ENCODE assay signal across 8 cellular contexts in the genomic region with DNA sequence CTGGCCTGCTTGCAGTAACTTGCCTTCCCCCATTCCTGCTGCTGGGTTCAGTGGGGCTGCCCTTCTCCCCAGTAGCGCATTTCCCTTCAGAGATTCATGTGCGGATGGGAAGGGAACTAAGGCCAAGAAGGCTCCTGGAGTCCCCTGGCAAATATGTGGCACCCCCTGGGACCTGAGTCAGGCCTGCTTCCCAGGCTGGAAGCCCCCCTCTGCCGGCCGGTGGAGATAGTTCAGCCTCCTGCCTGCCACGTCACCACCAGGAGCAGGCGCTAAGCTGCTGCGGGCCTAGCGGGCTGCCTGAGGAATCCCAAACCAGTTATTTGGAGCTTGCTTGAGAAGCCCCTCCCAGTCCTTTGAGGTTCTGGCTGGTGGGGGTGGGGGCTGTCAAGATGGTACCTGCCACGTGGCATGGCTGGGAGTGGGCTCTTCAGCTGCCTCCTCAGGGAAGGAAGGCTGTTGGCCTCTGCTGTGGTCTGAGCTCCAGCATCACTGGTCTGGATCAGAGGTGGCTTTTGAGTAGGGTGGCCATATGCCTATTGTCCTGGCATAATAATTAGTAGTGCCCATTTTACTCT. TPM values are rescaled to one million over a fixed set of nuclear protein-coding genes. Genes with fewer than 3 reads are reported as not detected.
DNase-seq lines count a peak whose midpoint lies in the region; ATAC-seq, FAIRE-seq and TF ChIP-seq lines count a peak whose summit lies in the region.

No MANE protein-coding gene starts in this region.

- H3K9me3 ChIP-seq in A549, result no peaks in the 10 kb centered on the region
- no peaks in the 10 kb centered on the region for H3K9me3 ChIP-seq in liver (ENCODE audit: control insufficient read depth in 4 of 4, low read length in 3 of 4)
- no peaks in the 10 kb centered on the region for H3K9me3 ChIP-seq in tibial artery
- H3K9me3 ChIP-seq in small intestine (ENCODE audit: control insufficient read depth, low read depth), result no peaks in the 10 kb centered on the region

- peak overlapping the region; percentile 96 for H3K4me2 ChIP-seq in A549

- H3K36me3 ChIP-seq in liver (ENCODE audit: control insufficient read depth in 4 of 4, insufficient read depth in 3 of 4, low read depth in 1 of 4, low read length in 3 of 4), result peaks cover 8 to 28% (median 13%) of the 10 kb centered on the region in 4 donors
- peaks cover 27 to 32% (median 30%) of the 10 kb centered on the region in 3 donors for H3K36me3 ChIP-seq in tibial artery
- H3K36me3 ChIP-seq in small intestine (ENCODE audit: control insufficient read depth in 2 of 2, insufficient read depth in 2 of 2, low read length in 2 of 2), result peaks cover 4 to 9% of the 10 kb centered on the region in 2 donors

- ATAC-seq in A549, result no peak
- ATAC-seq in HG03521 (IDR thresholded peaks at IDR 0.05; ENCODE audit: unreplicated experiment), result no peak
- ATAC-seq in HG02678 (IDR thresholded peaks at IDR 0.05; ENCODE audit: unreplicated experiment), result no peak

- H3K9ac ChIP-seq in liver (ENCODE audit: low read depth in 1 of 2, low read length in 2 of 2), result peak overlapping the region; percentile 48 to 91

- no peak overlapping the region for H3K27ac Mint-ChIP-seq in IgD-negative memory B cell

- H3K27me3 ChIP-seq in liver (ENCODE audit: control insufficient read depth in 4 of 4, insufficient read depth in 4 of 4, low read length in 3 of 4) (no peaks in the 10 kb centered on the region), tibial artery (no peaks in the 10 kb centered on the region), small intestine (ENCODE audit: control insufficient read depth in 2 of 2, insufficient read depth in 2 of 2, low read length in 2 of 2) (no peaks in the 10 kb centered on the region)

- FAIRE-seq in A549 (lab: Jason Lieb, UNC) (no peak), small intestine (lab: Jason Lieb, UNC) (no peak)

- TF ChIP-seq EP300 in A549 (IDR thresholded peaks at IDR 0.05), result no peak

- H3K4me3 ChIP-seq in A549, result peak overlapping the region; percentile 90
- H3K4me3 ChIP-seq in choroid plexus epithelial cell (ENCODE audit: low read depth, low read length), result peak overlapping the region; percentile 91
- H3K4me3 ChIP-seq in liver (ENCODE audit: low read depth in 1 of 3, low read length in 3 of 3), result peak overlapping the region in 2 of 3 donors; percentile 80 to 87
- peak overlapping the region; percentile 95 to 98 for H3K4me3 ChIP-seq in tibial artery
- H3K4me3 ChIP-seq in small intestine (ENCODE audit: low read depth in 1 of 2, low read length in 2 of 2), result no peak overlapping the region

- no peaks in the 10 kb centered on the region for H3K36me3 Mint-ChIP-seq in IgD-negative memory B cell

- H3K27ac ChIP-seq in A549 (peak overlapping the region; percentile 97), liver (ENCODE audit: low read depth in 1 of 2, low read length in 2 of 2) (peak overlapping the region; percentile 89 to 98), tibial artery (peak overlapping the region; percentile 99 to 100), small intestine (ENCODE audit: low read depth in 1 of 2, low read length in 1 of 2) (peak overlapping the region in 1 of 2 donors; percentile 98)

- TF ChIP-seq POLR2A in A549 (IDR thresholded peaks at IDR 0.05; ENCODE audit: low read length), result no peak

- H3K4me1 Mint-ChIP-seq in IgD-negative memory B cell, result peaks cover 5 to 14% (median 7%) of the 10 kb centered on the region in 3 donors

- intact Hi-C loops in tibial artery (cut with DNase I; ENCODE audit: low total_unique reads), result no loop called here

- CTCF ChIA-PET in A549 (lab: Yijun Ruan, JAX), result interaction anchor here (0.9 to 17.9 kb wide), 5 partner anchors 10 to 179 kb away, joined by 3 to 137 read pairs (median 5); no protein-coding TSS in a partner anchor

- DNase-seq in A549 (ENCODE audit: low read depth in 1 of 2, low spot score in 1 of 2), result no peak
- peak; percentile 93 for DNase-seq in choroid plexus epithelial cell (ENCODE audit: low read depth)
- peak; percentile 66 to 89 for DNase-seq in tibial artery
- DNase-seq in small intestine, result no peak

- no peaks in the 10 kb centered on the region for H3K9me3 Mint-ChIP-seq in IgD-negative memory B cell

- POLR2A ChIA-PET in A549 (lab: Yijun Ruan, JAX), result interaction anchor here (1.6 kb wide), 1 partner anchor 11 kb away, joined by 3 read pairs; no protein-coding TSS in a partner anchor

- H3K4me1 ChIP-seq in A549 (peaks cover 46% of the 10 kb centered on the region), liver (ENCODE audit: control insufficient read depth in 4 of 4, insufficient read depth in 4 of 4, low read length in 3 of 4) (peaks cover 15 to 38% (median 25%) of the 10 kb centered on the region in 4 donors), tibial artery (peaks cover 0 to 88% (median 79%) of the 10 kb centered on the region in 4 donors), small intestine (ENCODE audit: control insufficient read depth in 2 of 2, insufficient read depth in 1 of 2, low read depth in 1 of 2, low read length in 1 of 2) (peaks cover 0 to 5% of the 10 kb centered on the region in 2 donors)

- WGBS in A549 (ENCODE audit: missing lambda C conversion rate), result 90% methylated on average over 3 of the region's 9 CpGs
- WGBS in liver, result 68% methylated on average over 9 of the region's 9 CpGs
- 51 to 85% (median 80%) methylated on average over 9 of the region's 9 CpGs for WGBS in small intestine, 3 donors

- peaks cover 7% of the 10 kb centered on the region for H3K27me3 Mint-ChIP-seq in IgD-negative memory B cell

- TF ChIP-seq CTCF in A549 (IDR thresholded peaks at IDR 0.05), result no peak
- TF ChIP-seq CTCF in choroid plexus epithelial cell (conservative IDR thresholded peaks at IDR 0.05; ENCODE audit: low read depth, low read length), result peak; percentile 77
- TF ChIP-seq CTCF in liver (IDR thresholded peaks at IDR 0.05; ENCODE audit: low read depth, low read length, missing input control), result peak; percentile 18
- peak; percentile 59 to 72 for TF ChIP-seq CTCF in tibial artery (IDR thresholded peaks at IDR 0.05)

- no peak for TF ChIP-seq RAD21 in A549 (conservative IDR thresholded peaks at IDR 0.05 in 1 of 2, IDR thresholded peaks at IDR 0.05 in 1 of 2)
- TF ChIP-seq RAD21 in liver (IDR thresholded peaks at IDR 0.05), result no peak

- H3K4me3 Mint-ChIP-seq in IgD-negative memory B cell, result peak overlapping the region in 3 of 4 donors; percentile 72 to 81 (median 80)

TF ChIP-seq in A549, 52 proteins besides CTCF, POLR2A, EP300 and RAD21 (continues in another document):
- no peak for TF ChIP-seq POLR2AphosphoS2 (conservative IDR thresholded peaks at IDR 0.05; ENCODE audit: low read length)
- TF ChIP-seq, protein P1, sequence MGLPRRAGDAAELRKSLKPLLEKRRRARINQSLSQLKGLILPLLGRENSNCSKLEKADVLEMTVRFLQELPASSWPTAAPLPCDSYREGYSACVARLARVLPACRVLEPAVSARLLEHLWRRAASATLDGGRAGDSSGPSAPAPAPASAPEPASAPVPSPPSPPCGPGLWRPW (IDR thresholded peaks at IDR 0.05), result no peak
- TF ChIP-seq CHD4 (IDR thresholded peaks at IDR 0.05; ENCODE audit: borderline replicate concordance), result no peak
- TF ChIP-seq NR3C1 (IDR thresholded peaks at IDR 0.05), result no peak
- no peak for TF ChIP-seq GATA3 (IDR thresholded peaks at IDR 0.05; ENCODE audit: borderline replicate concordance)
- no peak for TF ChIP-seq RNF2 (IDR thresholded peaks at IDR 0.05; ENCODE audit: borderline replicate concordance, low read depth)
- TF ChIP-seq SREBF2 (IDR thresholded peaks at IDR 0.05), result no peak
- no peak for TF ChIP-seq SMC3 (IDR thresholded peaks at IDR 0.05)

TF ChIP-seq in liver, 16 proteins besides CTCF, POLR2A, EP300 and RAD21 (continues in another document):
- TF ChIP-seq, protein P2, sequence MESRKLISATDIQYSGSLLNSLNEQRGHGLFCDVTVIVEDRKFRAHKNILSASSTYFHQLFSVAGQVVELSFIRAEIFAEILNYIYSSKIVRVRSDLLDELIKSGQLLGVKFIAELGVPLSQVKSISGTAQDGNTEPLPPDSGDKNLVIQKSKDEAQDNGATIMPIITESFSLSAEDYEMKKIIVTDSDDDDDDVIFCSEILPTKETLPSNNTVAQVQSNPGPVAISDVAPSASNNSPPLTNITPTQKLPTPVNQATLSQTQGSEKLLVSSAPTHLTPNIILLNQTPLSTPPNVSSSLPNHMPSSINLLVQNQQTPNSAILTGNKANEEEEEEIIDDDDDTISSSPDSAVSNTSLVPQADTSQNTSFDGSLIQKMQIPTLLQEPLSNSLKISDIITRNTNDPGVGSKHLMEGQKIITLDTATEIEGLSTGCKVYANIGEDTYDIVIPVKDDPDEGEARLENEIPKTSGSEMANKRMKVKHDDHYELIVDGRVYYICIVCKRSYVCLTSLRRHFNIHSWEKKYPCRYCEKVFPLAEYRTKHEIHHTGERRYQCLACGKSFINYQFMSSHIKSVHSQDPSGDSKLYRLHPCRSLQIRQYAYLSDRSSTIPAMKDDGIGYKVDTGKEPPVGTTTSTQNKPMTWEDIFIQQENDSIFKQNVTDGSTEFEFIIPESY (IDR thresholded peaks at IDR 0.05), result no peak
- TF ChIP-seq YY1 (IDR thresholded peaks at IDR 0.05) (no peak), NR2F2 (IDR thresholded peaks at IDR 0.05) (no peak), GABPA (IDR thresholded peaks at IDR 0.05 in 1 of 2, conservative IDR thresholded peaks at IDR 0.05 in 1 of 2) (no peak), RXRA (IDR thresholded peaks at IDR 0.05) (no peak), SP1 (IDR thresholded peaks at IDR 0.05) (no peak)
- TF ChIP-seq, protein P3, sequence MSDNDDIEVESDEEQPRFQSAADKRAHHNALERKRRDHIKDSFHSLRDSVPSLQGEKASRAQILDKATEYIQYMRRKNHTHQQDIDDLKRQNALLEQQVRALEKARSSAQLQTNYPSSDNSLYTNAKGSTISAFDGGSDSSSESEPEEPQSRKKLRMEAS (IDR thresholded peaks at IDR 0.05), result no peak

RNA-seq across cellular contexts. Expression of a gene that starts 2.0 kb away (rescaled TPM):
- polyA plus RNA-seq in A549 (2011; rRNA removed) (70.7 and 79.3 TPM in 2 replicates), A549 (2017; fragmentation: RNase III; extraction: RNeasy Plus Mini Kit Qiagen cat#74134 plus additional on column Dnase treatment) (151 to 162 TPM (median 151 TPM) in 3 replicates), IgD-negative memory B cell (1.8 TPM), liver (10 to 100 TPM in 1 of 2 donors, 1 to 10 TPM in 1; 5.0 to 42.1 TPM), small intestine (10 to 100 TPM in 1 of 3 donors, 1 to 10 TPM in 2; 8.1 to 58.5 (median 8.6) TPM)
- polyA plus RNA-seq in A549 (2012; cell fraction: cytosol; rRNA removed), result 113 and 144 TPM in 2 replicates
- polyA plus RNA-seq in A549 (2012; cell fraction: nucleus; rRNA removed), result 212 and 377 TPM in 2 replicates
- 48.4 and 51.1 TPM in 2 replicates for polyA minus RNA-seq in A549 (2011; rRNA and poly(A)+ RNA removed)
- total RNA-seq in liver, result 100 to 1,000 TPM in 1 of 2 donors, 10 to 100 TPM in 1; 95.3 to 118 TPM

RNA-seq across cellular contexts. Expression of a gene that starts 38.3 kb away (rescaled TPM):
- polyA plus RNA-seq in A549 (2011; rRNA removed) (3.9 and 4.7 TPM in 2 replicates), A549 (2017; fragmentation: RNase III; extraction: RNeasy Plus Mini Kit Qiagen cat#74134 plus additional on column Dnase treatment) (5.8 to 7.9 TPM (median 5.9 TPM) in 3 replicates), IgD-negative memory B cell (27.8 TPM), liver (1 to 10 TPM; 3.0 to 3.7 TPM), small intestine (1 to 10 TPM; 1.1 to 9.2 (median 3.0) TPM)
- polyA plus RNA-seq in A549 (2012; cell fraction: cytosol; rRNA removed), result 4.5 and 7.7 TPM in 2 replicates
- polyA plus RNA-seq in A549 (2012; cell fraction: nucleus; rRNA removed), result 27.2 and 29.2 TPM in 2 replicates
- polyA minus RNA-seq in A549 (2011; rRNA and poly(A)+ RNA removed), result 8.3 and 14.5 TPM in 2 replicates
- total RNA-seq in liver, result 10 to 100 TPM in 1 of 2 donors, 1 to 10 TPM in 1; 4.8 to 22.8 TPM

Comparison
In these comparisons a context has a peak if more than half of its experiments do, and no peak if none do; other contexts are left out.
1. DNase-seq: peak in choroid plexus epithelial cell (single experiment) and tibial artery (2 of 2); none in A549 (0 of 2) and small intestine (single experiment).
2. H3K4me3 ChIP-seq: peak in A549 (single experiment), choroid plexus epithelial cell (single experiment), liver (2 of 3) and tibial artery (2 of 2); none in small intestine (0 of 2).